In genomic region chr11:64850979-64851567, GRCh38 we compare ENCODE assay signal across 9 cellular contexts. TPM values are rescaled to one million over a fixed set of nuclear protein-coding genes. Genes with fewer than 3 reads are reported as not detected.
DNase-seq lines count a peak whose midpoint lies in the region; ATAC-seq and TF ChIP-seq lines count a peak whose summit lies in the region.
"Had no signal": no experiment of that assay in that cellular context is flagged by ENCODE, and none has a peak within 500 bp of the region (broad histone marks: within the 10 kb centered on the region; RNA-seq: fewer than 3 reads in every experiment).

No MANE protein-coding gene starts in this region.

- H3K9me3 ChIP-seq in neuronal stem cell (replicated peaks in 1 of 2; ENCODE audit: control insufficient read depth in 2 of 2, insufficient read depth in 1 of 2, low read depth in 1 of 2, low read length in 2 of 2) (no peaks in the 10 kb centered on the region), prostate gland (no peaks in the 10 kb centered on the region)

- H3K4me1 ChIP-seq in neuronal stem cell (ENCODE audit: control insufficient read depth in 2 of 2, insufficient read depth in 1 of 2, low read depth in 1 of 2, low read length in 2 of 2) (peaks cover 2 to 10% of the 10 kb centered on the region in 2 donors), prostate gland (replicated peaks) (no peaks in the 10 kb centered on the region)

- H3K14ac ChIP-seq in neuronal stem cell (ENCODE audit: low read length): no peak overlapping the region

- DNase-seq in GM20000 (ENCODE audit: low spot score): peak; percentile 91
- peak; percentile 59 for DNase-seq in activated gamma-delta T cell treated with Interleukin-2 at 50 U/mL for 16 hours
- DNase-seq in neuronal stem cell (ENCODE audit: low spot score): no peak
- no peak for DNase-seq in prostate gland (ENCODE audit: low spot score)
- DNase-seq in NCI-H1930 (lab: John Stamatoyannopoulos, UW): no peak
- no peak for DNase-seq in NCI-H82 treated with DMSO at 0.1 percent for 48 hours (lab: John Stamatoyannopoulos, UW; ENCODE audit: unreplicated experiment)

- H2BK12ac ChIP-seq in neuronal stem cell (ENCODE audit: low read length): no peak overlapping the region

- H3K4me3 ChIP-seq in neuronal stem cell (ENCODE audit: low read length in 2 of 2): no peak overlapping the region
- H3K4me3 ChIP-seq in prostate gland: no peak overlapping the region
- H3K4me3 ChIP-seq: SK-N-MC had no signal

- H3K18ac ChIP-seq in neuronal stem cell (ENCODE audit: low read length): peak overlapping the region; percentile 38

- H3K27me3 ChIP-seq in neuronal stem cell (ENCODE audit: control insufficient read depth in 3 of 3, insufficient read depth in 3 of 3, low read depth in 1 of 3, low read length in 3 of 3) (no peaks in the 10 kb centered on the region), prostate gland (replicated peaks; ENCODE audit: insufficient read depth) (no peaks in the 10 kb centered on the region)

- H3K4me2 ChIP-seq in neuronal stem cell (ENCODE audit: insufficient read depth, low read length, poor library complexity, severe bottlenecking): no peak overlapping the region

- peak; percentile 53 for ATAC-seq in HG03460 (IDR thresholded peaks at IDR 0.05; ENCODE audit: unreplicated experiment)

- no peak overlapping the region for H3K4ac ChIP-seq in neuronal stem cell (ENCODE audit: low read length)

- H3K36me3 ChIP-seq in neuronal stem cell (replicated peaks in 1 of 2; ENCODE audit: control insufficient read depth in 2 of 2, insufficient read depth in 2 of 2, low read length in 2 of 2) (peaks cover 6 to 25% of the 10 kb centered on the region in 2 donors), prostate gland (peaks cover 0 to 3% of the 10 kb centered on the region in 2 donors)

- peaks cover 2% of the 10 kb centered on the region for H3K79me1 ChIP-seq in neuronal stem cell (ENCODE audit: low read depth, low read length)

- TF ChIP-seq POLR2A in prostate gland (IDR thresholded peaks at IDR 0.05): no peak

- H4K91ac ChIP-seq in neuronal stem cell (ENCODE audit: low read depth, low read length, poor library complexity): no peak overlapping the region

- intact Hi-C loops in prostate gland (cut with DNase I): loop anchor here (10.0 kb wide), 1 partner anchor 264 kb away; the partner anchor contains the start of genes TM7SF2 and ZNHIT2

- peak overlapping the region; percentile 85 for H3K23ac ChIP-seq in neuronal stem cell (ENCODE audit: low read depth, low read length, poor library complexity)

- H2BK120ac ChIP-seq in neuronal stem cell (ENCODE audit: low read depth, low read length): no peak overlapping the region

- no peak overlapping the region for H3K9ac ChIP-seq in neuronal stem cell (ENCODE audit: low read depth, low read length, poor library complexity)

- H3K27ac ChIP-seq in neuronal stem cell (replicated peaks; ENCODE audit: low read length) (no peak overlapping the region), prostate gland (no peak overlapping the region)
- H3K27ac ChIP-seq: SK-N-MC had no signal

- WGBS in neuronal stem cell (ENCODE audit: extremely low coverage in 2 of 2, insufficient read length in 2 of 2, insufficient replicate concordance in 1 of 2), 2 donors: no CpG with 5 or more reads among the region's 13 CpGs
- 63% methylated on average over 13 of the region's 13 CpGs for WGBS in prostate gland

- H2AFZ ChIP-seq in neuronal stem cell (ENCODE audit: low read length): peak overlapping the region; percentile 21

- peak overlapping the region; percentile 70 for H2AK5ac ChIP-seq in neuronal stem cell (ENCODE audit: low read depth, low read length)

- no peak overlapping the region for H2BK5ac ChIP-seq in neuronal stem cell (ENCODE audit: low read length)

- peak overlapping the region; percentile 37 for H2BK15ac ChIP-seq in neuronal stem cell (ENCODE audit: low read length)

- H4K8ac ChIP-seq in neuronal stem cell (ENCODE audit: low read depth, low read length): peak overlapping the region; percentile 92

- TF ChIP-seq CTCF in GM12872 (IDR thresholded peaks at IDR 0.05; ENCODE audit: insufficient read depth, low read depth, low read length) (peak; percentile 53; the same call in 2 of the 3 replicates), GM20000 (IDR thresholded peaks at IDR 0.05; ENCODE audit: extremely low read depth, missing control alignments) (peak; percentile 14), prostate gland (IDR thresholded peaks at IDR 0.05) (no peak)

RNA-seq across cellular contexts. Expression of gene CDC42BPG, which starts 6.6 kb away (rescaled TPM):
- polyA plus RNA-seq in neuronal stem cell (2013, experiment 1 of 2): 1.1 TPM
- 1.1 TPM for polyA plus RNA-seq in neuronal stem cell (2013, experiment 2 of 2)
- total RNA-seq in prostate gland: 10 to 100 TPM; 17.2 to 24.0 TPM

RNA-seq across cellular contexts. Expression of gene EHD1, which starts 27.3 kb away (rescaled TPM):
- polyA plus RNA-seq in neuronal stem cell (2013, experiment 1 of 2): 24.4 TPM
- polyA plus RNA-seq in neuronal stem cell (2013, experiment 2 of 2): 23.3 TPM
- total RNA-seq in prostate gland: 100 to 1,000 TPM in 1 of 2 donors, 10 to 100 TPM in 1; 38.8 to 104 TPM

RNA-seq across cellular contexts. Expression of gene MEN1, which starts 40.7 kb away (rescaled TPM):
- 59.7 TPM for polyA plus RNA-seq in neuronal stem cell (2013, experiment 1 of 2)
- 59.7 TPM for polyA plus RNA-seq in neuronal stem cell (2013, experiment 2 of 2)
- total RNA-seq in prostate gland: 10 to 100 TPM; 27.9 to 45.5 TPM

RNA-seq across cellular contexts. Expression of gene MAP4K2, which starts 48.1 kb away (rescaled TPM):
- 11.1 TPM for polyA plus RNA-seq in neuronal stem cell (2013, experiment 1 of 2)
- polyA plus RNA-seq in neuronal stem cell (2013, experiment 2 of 2): 11.6 TPM
- total RNA-seq in prostate gland: 10 to 100 TPM; 10.7 to 35.8 TPM

Comparison
In these comparisons a context has a peak if more than half of its experiments do, and no peak if none do; other contexts are left out.
1. CTCF ChIP-seq: peak in GM12872 (single experiment) and GM20000 (single experiment); none in prostate gland (0 of 4).
2. DNase-seq: peak in GM20000 (single experiment) and activated gamma-delta T cell treated with Interleukin-2 at 50 U/mL for 16 hours (single experiment); none in neuronal stem cell (single experiment), prostate gland (single experiment), NCI-H1930 (0 of 2) and NCI-H82 treated with DMSO at 0.1 percent for 48 hours (single experiment).